Comparison of ENCODE assay signal across 7 cellular contexts in genomic region chr11:46808804-46809431, GRCh38. TPM values are rescaled to one million over a fixed set of nuclear protein-coding genes. Genes with fewer than 3 reads are reported as not detected.
DNase-seq lines count a peak whose midpoint lies in the region; ATAC-seq lines count a peak whose summit lies in the region.

No MANE protein-coding gene starts in this region.

- DNase-seq in ELR (ENCODE audit: low read depth) (peak; percentile 56), amniotic epithelial cell (ENCODE audit: low read depth) (peak; percentile 75), mesendoderm (peak; percentile 38), HK-2 (ENCODE audit: unreplicated experiment) (no peak)
- peak; percentile 40 for DNase-seq in Jurkat, Clone E6-1 (ENCODE audit: low read depth, low spot score)
- no peak for DNase-seq in stimulated activated CD4-positive, alpha-beta T cell treated with anti-CD3 and anti-CD28 coated beads, Interleukin-2, amount 100 ng/mL, for 48 hours

- H3K9ac ChIP-seq in mesendoderm (ENCODE audit: low read length), result no peak overlapping the region

- H3K4me1 ChIP-seq in mesendoderm (ENCODE audit: control insufficient read depth, low read depth, low read length), result no peaks in the 10 kb centered on the region

- no peaks in the 10 kb centered on the region for H3K27me3 ChIP-seq in mesendoderm (ENCODE audit: insufficient read depth, low read length, poor library complexity)

- no peak overlapping the region for H3K23ac ChIP-seq in mesendoderm (ENCODE audit: low read length)

- no peak overlapping the region for H4K8ac ChIP-seq in mesendoderm (ENCODE audit: low read depth, low read length)

- no peak for ATAC-seq in GM21526 (IDR thresholded peaks at IDR 0.05; ENCODE audit: low FRiP score, unreplicated experiment)

- H3K27ac ChIP-seq in mesendoderm (ENCODE audit: low read depth, low read length), result no peak overlapping the region

- H3K4me2 ChIP-seq in mesendoderm (ENCODE audit: low read length), result no peak overlapping the region

- H3K18ac ChIP-seq in mesendoderm (ENCODE audit: low read length), result no peak overlapping the region

- H3K79me1 ChIP-seq in mesendoderm (ENCODE audit: low read length), result no peaks in the 10 kb centered on the region

- H3K79me2 ChIP-seq in mesendoderm (ENCODE audit: control insufficient read depth, insufficient read depth, low read length), result no peaks in the 10 kb centered on the region

- no peak overlapping the region for H4K5ac ChIP-seq in mesendoderm (ENCODE audit: low read length)

- H3K4ac ChIP-seq in mesendoderm (ENCODE audit: low read depth, low read length), result no peak overlapping the region

- no peak overlapping the region for H2AK5ac ChIP-seq in mesendoderm (ENCODE audit: low read length)

- H3K36me3 ChIP-seq in mesendoderm (ENCODE audit: control insufficient read depth, insufficient read depth, low read length), result peaks cover 5% of the 10 kb centered on the region

- H3K56ac ChIP-seq in mesendoderm (ENCODE audit: low read length), result no peak overlapping the region

- H3K4me3 ChIP-seq in Jurkat, Clone E6-1 (ENCODE audit: low read length), result no peak overlapping the region
- H3K4me3 ChIP-seq in mesendoderm (ENCODE audit: low read length), result no peak overlapping the region

- no peak overlapping the region for H2BK5ac ChIP-seq in mesendoderm (ENCODE audit: low read length)

- no peak overlapping the region for H2BK15ac ChIP-seq in mesendoderm (replicated peaks; ENCODE audit: low read depth)

- WGBS in mesendoderm (ENCODE audit: extremely low coverage, insufficient coverage, low lambda C conversion rate), result no CpG with 5 or more reads among the region's 3 CpGs

- no peak overlapping the region for H2BK120ac ChIP-seq in mesendoderm (ENCODE audit: low read depth, low read length)

RNA-seq across cellular contexts. Expression of gene CKAP5, which starts 37.2 kb away (rescaled TPM):
- polyA plus RNA-seq in Jurkat, Clone E6-1 (2012; ENCODE audit: insufficient read depth, insufficient read length), result 131 TPM
- polyA plus RNA-seq in mesendoderm (2013, experiment 1 of 2), result 48.6 TPM
- 48.5 TPM for polyA plus RNA-seq in mesendoderm (2013, experiment 2 of 2)

Comparison
In these comparisons a context has a peak if more than half of its experiments do, and no peak if none do; other contexts are left out.
1. DNase-seq: peak in ELR (single experiment), Jurkat, Clone E6-1 (single experiment), amniotic epithelial cell (single experiment) and mesendoderm (single experiment); none in HK-2 (single experiment) and stimulated activated CD4-positive, alpha-beta T cell treated with anti-CD3 and anti-CD28 coated beads, Interleukin-2, amount 100 ng/mL, for 48 hours (0 of 2).